ENCODE assay signal across 27 cellular contexts in the genomic region with DNA sequence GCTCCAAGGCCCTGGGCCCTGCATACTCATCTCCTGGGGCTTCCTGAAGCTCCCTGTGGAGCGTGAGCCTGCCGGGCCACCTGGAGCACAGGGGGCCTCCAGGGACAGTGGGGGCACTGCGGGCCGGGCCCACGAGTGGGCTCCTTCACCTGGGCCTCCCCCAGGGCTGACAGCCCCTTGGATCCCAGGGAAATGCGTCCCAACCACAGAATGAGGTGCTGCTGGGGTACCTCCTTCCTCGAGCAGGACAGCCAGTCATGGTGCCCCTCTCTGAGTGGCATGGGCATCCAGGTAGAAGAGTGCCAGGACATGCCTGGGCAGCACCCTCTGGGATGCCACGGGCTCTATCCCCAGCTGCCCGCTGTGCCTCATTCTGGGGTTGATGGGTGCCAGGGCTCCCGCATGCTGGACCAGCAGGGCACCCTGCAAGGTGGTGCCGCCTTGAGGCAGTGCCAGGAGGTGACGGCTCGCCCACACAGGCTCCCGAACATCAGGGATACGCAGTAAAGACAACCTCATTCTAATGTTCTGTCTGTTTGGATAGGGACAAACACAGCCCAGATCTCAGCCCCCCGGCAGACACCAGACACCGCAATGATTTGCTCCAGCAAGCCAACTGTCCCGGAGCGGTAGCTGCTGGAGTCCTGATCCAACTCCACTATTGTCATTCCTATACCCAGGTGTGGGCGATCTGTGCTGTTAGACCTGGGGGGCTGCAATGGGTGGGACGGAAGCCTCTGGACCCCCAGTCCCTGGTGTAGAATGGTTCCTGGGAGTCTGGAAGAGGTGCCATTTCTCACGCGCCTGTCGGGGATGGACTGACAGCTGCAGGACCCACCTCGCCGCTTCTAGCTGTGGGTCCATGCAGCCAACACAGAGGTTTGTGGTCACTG. TPM values are rescaled to one million over a fixed set of nuclear protein-coding genes. Genes with fewer than 3 reads are reported as not detected.
DNase-seq lines count a peak whose midpoint lies in the region; ATAC-seq and TF ChIP-seq lines count a peak whose summit lies in the region.
"Had no signal": no experiment of that assay in that cellular context is flagged by ENCODE, and none has a peak within 500 bp of the region (broad histone marks: within the 10 kb centered on the region; RNA-seq: fewer than 3 reads in every experiment).

No MANE protein-coding gene starts in this region.

- peak; percentile 20 for DNase-seq in COR-L47 (lab: John Stamatoyannopoulos, UW)
- no peak for DNase-seq in MCF 10A (ENCODE audit: unreplicated experiment)
- no peak for DNase-seq in left lobe of liver (ENCODE audit: low spot score)
- DNase-seq in posterior vena cava (ENCODE audit: low spot score), result peak; percentile 75
- no peak for DNase-seq in ACHN
- no peak for DNase-seq in neural progenitor cell (ENCODE audit: low spot score)
- no peak for DNase-seq in CD1c-positive myeloid dendritic cell (ENCODE audit: extremely low spot score)
- DNase-seq: activated CD4-positive, CD25-positive, alpha-beta regulatory T cell treated with anti-CD3 and anti-CD28 coated beads, Interleukin-2, amount 50 U/mL, for 72 hours; activated T-cell treated with anti-CD3 and anti-CD28 coated beads, Interleukin-2, amount 50 U/mL, for 72 hours; CD4-positive, alpha-beta T cell; effector CD4-positive, alpha-beta T cell; foreskin melanocyte; H9; hippocampal formation; Kasumi-1; naive B cell; NCI-H1048; NCI-H1930; NCI-H2227 treated with DMSO at 0.1 percent for 48 hours; NCI-H82; ovary had no signal

- H3K27me3 Mint-ChIP-seq in MCF 10A (ENCODE audit: insufficient read depth, unreplicated experiment) (peaks cover 12% of the 10 kb centered on the region), neural progenitor cell (ENCODE audit: insufficient read depth, low read depth) (peaks cover 9% of the 10 kb centered on the region)

- H3K9ac ChIP-seq in neural progenitor cell, result no peak overlapping the region

- POLR2A ChIA-PET in MCF 10A (lab: Yijun Ruan, JAX), result no interaction called here

- CTCF ChIA-PET in MCF 10A (lab: Yijun Ruan, JAX), result interaction anchor here (0.5 to 10.0 kb wide), 13 partner anchors 15 to 497 kb away, joined by 3 to 165 read pairs (median 7); a partner anchor contains a TSS

- H2AFZ ChIP-seq in neural progenitor cell (replicated peaks), result no peak overlapping the region

- peak overlapping the region; percentile 42 for H3K27ac Mint-ChIP-seq in MCF 10A (ENCODE audit: low read depth, unreplicated experiment)
- H3K27ac Mint-ChIP-seq in neural progenitor cell, result no peak overlapping the region
- H3K27ac Mint-ChIP-seq: activated T-cell treated with anti-CD3 and anti-CD28 coated beads, Interleukin-2, amount 50 U/mL, for 72 hours; CD4-positive, alpha-beta T cell; H9 had no signal

- H3K36me3 Mint-ChIP-seq in MCF 10A (ENCODE audit: insufficient read depth, unreplicated experiment) (no peaks in the 10 kb centered on the region), neural progenitor cell (no peaks in the 10 kb centered on the region)
- H3K36me3 Mint-ChIP-seq: activated naive CD4-positive, alpha-beta T cell treated with anti-CD3 and anti-CD28 coated beads, Interleukin-2, amount 50 U/mL, for 72 hours; naive B cell had no signal

- no peak overlapping the region for H3K27ac ChIP-seq in neural progenitor cell
- H3K27ac ChIP-seq: ovary, right atrium auricular region had no signal

- H3K4me1 Mint-ChIP-seq in MCF 10A (ENCODE audit: insufficient read depth, unreplicated experiment), result peaks cover 4% of the 10 kb centered on the region
- peaks cover 7% of the 10 kb centered on the region for H3K4me1 Mint-ChIP-seq in neural progenitor cell

- H3K9me3 Mint-ChIP-seq in MCF 10A (ENCODE audit: unreplicated experiment) (no peaks in the 10 kb centered on the region), neural progenitor cell (no peaks in the 10 kb centered on the region)
- H3K9me3 Mint-ChIP-seq: activated naive CD4-positive, alpha-beta T cell treated with anti-CD3 and anti-CD28 coated beads, Interleukin-2, amount 50 U/mL, for 72 hours; activated T-cell treated with anti-CD3 and anti-CD28 coated beads, Interleukin-2, amount 50 U/mL, for 72 hours; CD4-positive, alpha-beta T cell; H9; naive B cell had no signal

- no peaks in the 10 kb centered on the region for H4K20me1 ChIP-seq in neural progenitor cell (ENCODE audit: low read depth)

- BruUV-seq in MCF 10A (replicated peaks; lab: Mats Ljungman, UMichigan), result no TSS peak

- in situ Hi-C loops in ACHN (cut with HindIII; ENCODE audit: low pct_ligation_motif_present, low pct_unique_long_range_greater_than_20kb, low sequenced_read_pairs), result no loop called here

- peaks cover 25% of the 10 kb centered on the region for H3K27me3 ChIP-seq in neural progenitor cell
- H3K27me3 ChIP-seq: ovary, right atrium auricular region had no signal

- ATAC-seq in left lobe of liver, result peak; percentile 4
- no peak for ATAC-seq in GM19035 (IDR thresholded peaks at IDR 0.05; ENCODE audit: unreplicated experiment)
- ATAC-seq: activated naive CD4-positive, alpha-beta T cell treated with anti-CD3 and anti-CD28 coated beads, Interleukin-2, amount 50 U/mL, for 72 hours; activated T-cell treated with anti-CD3 and anti-CD28 coated beads, Interleukin-2, amount 50 U/mL, for 72 hours had no signal

- no peaks in the 10 kb centered on the region for H3K79me2 ChIP-seq in neural progenitor cell (ENCODE audit: low read depth)

- H3K4me3 ChIP-seq in neural progenitor cell, result no peak overlapping the region
- H3K4me3 ChIP-seq: ovary, right atrium auricular region had no signal

- intact Hi-C loops in MCF 10A (cut with micrococcal nuclease) (no loop called here), posterior vena cava (cut with DNase I) (no loop called here)

- no peaks in the 10 kb centered on the region for H3F3A ChIP-seq in neural progenitor cell (ENCODE audit: low read depth)

- TF ChIP-seq CTCF in MCF 10A (IDR thresholded peaks at IDR 0.05; ENCODE audit: unreplicated experiment), result no peak
- no peak for TF ChIP-seq CTCF in neural progenitor cell (IDR thresholded peaks at IDR 0.05)

- H3K4me2 ChIP-seq in neural progenitor cell, result no peak overlapping the region

- no peaks in the 10 kb centered on the region for H3K36me3 ChIP-seq in neural progenitor cell
- H3K36me3 ChIP-seq: ovary, right atrium auricular region had no signal

- H3K4me3 Mint-ChIP-seq in MCF 10A (ENCODE audit: unreplicated experiment), result no peak overlapping the region
- no peak overlapping the region for H3K4me3 Mint-ChIP-seq in neural progenitor cell
- H3K4me3 Mint-ChIP-seq: activated T-cell treated with anti-CD3 and anti-CD28 coated beads, Interleukin-2, amount 50 U/mL, for 72 hours; CD4-positive, alpha-beta T cell; H9 had no signal

- no peaks in the 10 kb centered on the region for H3K9me3 ChIP-seq in neural progenitor cell (ENCODE audit: low read depth)
- H3K9me3 ChIP-seq: ovary, right atrium auricular region had no signal

- no peaks in the 10 kb centered on the region for H3K4me1 ChIP-seq in neural progenitor cell
- H3K4me1 ChIP-seq: right atrium auricular region had no signal

RNA-seq across cellular contexts. Expression of a gene that starts 25.8 kb away (rescaled TPM):
- total RNA-seq in MCF 10A (2022) (not detected in 2 replicates), left lobe of liver (not detected), posterior vena cava (not detected), neural progenitor cell (ENCODE audit: low replicate concordance) (not detected in 2 replicates)
- total RNA-seq: activated naive CD4-positive, alpha-beta T cell treated with anti-CD3 and anti-CD28 coated beads, Interleukin-2, amount 50 U/mL, for 72 hours; activated T-cell treated with anti-CD3 and anti-CD28 coated beads, Interleukin-2, amount 50 U/mL, for 72 hours; astrocyte; CD4-positive, alpha-beta T cell; H9; HT1080; ovary; right atrium auricular region; subcutaneous adipose tissue had no signal

RNA-seq across cellular contexts. Expression of a gene that starts 33.5 kb away (rescaled TPM):
- total RNA-seq in MCF 10A (2022) (not detected in 2 replicates), left lobe of liver (not detected), posterior vena cava (not detected), neural progenitor cell (ENCODE audit: low replicate concordance) (not detected in 2 replicates)
- total RNA-seq: activated naive CD4-positive, alpha-beta T cell treated with anti-CD3 and anti-CD28 coated beads, Interleukin-2, amount 50 U/mL, for 72 hours; activated T-cell treated with anti-CD3 and anti-CD28 coated beads, Interleukin-2, amount 50 U/mL, for 72 hours; astrocyte; CD4-positive, alpha-beta T cell; H9; HT1080; ovary; right atrium auricular region; subcutaneous adipose tissue had no signal

RNA-seq across cellular contexts. Expression of a gene that starts 41.6 kb away (rescaled TPM):
- total RNA-seq in MCF 10A (2022) (not detected in 2 replicates), left lobe of liver (1.4 TPM), posterior vena cava (not detected), neural progenitor cell (ENCODE audit: low replicate concordance) (not detected in 2 replicates)
- total RNA-seq: activated naive CD4-positive, alpha-beta T cell treated with anti-CD3 and anti-CD28 coated beads, Interleukin-2, amount 50 U/mL, for 72 hours; activated T-cell treated with anti-CD3 and anti-CD28 coated beads, Interleukin-2, amount 50 U/mL, for 72 hours; astrocyte; CD4-positive, alpha-beta T cell; H9; HT1080; ovary; right atrium auricular region; subcutaneous adipose tissue had no signal

RNA-seq across cellular contexts. Expression of a gene that starts 47.2 kb away (rescaled TPM):
- not detected in 2 replicates for total RNA-seq in MCF 10A (2022)
- not detected for total RNA-seq in left lobe of liver
- total RNA-seq in posterior vena cava, result not detected
- total RNA-seq in neural progenitor cell (ENCODE audit: low replicate concordance), result not detected in 2 replicates
- total RNA-seq: activated naive CD4-positive, alpha-beta T cell treated with anti-CD3 and anti-CD28 coated beads, Interleukin-2, amount 50 U/mL, for 72 hours; activated T-cell treated with anti-CD3 and anti-CD28 coated beads, Interleukin-2, amount 50 U/mL, for 72 hours; astrocyte; CD4-positive, alpha-beta T cell; H9; HT1080; ovary; right atrium auricular region; subcutaneous adipose tissue had no signal

RNA-seq across cellular contexts. Expression of a gene that starts 57.3 kb away (rescaled TPM):
- not detected in 2 replicates for total RNA-seq in MCF 10A (2022)
- not detected for total RNA-seq in left lobe of liver
- not detected for total RNA-seq in posterior vena cava
- total RNA-seq in neural progenitor cell (ENCODE audit: low replicate concordance), result not detected in 2 replicates
- total RNA-seq: activated naive CD4-positive, alpha-beta T cell treated with anti-CD3 and anti-CD28 coated beads, Interleukin-2, amount 50 U/mL, for 72 hours; activated T-cell treated with anti-CD3 and anti-CD28 coated beads, Interleukin-2, amount 50 U/mL, for 72 hours; astrocyte; CD4-positive, alpha-beta T cell; H9; HT1080; ovary; right atrium auricular region; subcutaneous adipose tissue had no signal

Comparison
In these comparisons a context has a peak if more than half of its experiments do, and no peak if none do; other contexts are left out.
1. DNase-seq: peak in COR-L47 (single experiment) and posterior vena cava (single experiment); none in MCF 10A (single experiment), left lobe of liver (single experiment), ACHN (single experiment), neural progenitor cell (single experiment) and CD1c-positive myeloid dendritic cell (single experiment).